In the genomic region with DNA sequence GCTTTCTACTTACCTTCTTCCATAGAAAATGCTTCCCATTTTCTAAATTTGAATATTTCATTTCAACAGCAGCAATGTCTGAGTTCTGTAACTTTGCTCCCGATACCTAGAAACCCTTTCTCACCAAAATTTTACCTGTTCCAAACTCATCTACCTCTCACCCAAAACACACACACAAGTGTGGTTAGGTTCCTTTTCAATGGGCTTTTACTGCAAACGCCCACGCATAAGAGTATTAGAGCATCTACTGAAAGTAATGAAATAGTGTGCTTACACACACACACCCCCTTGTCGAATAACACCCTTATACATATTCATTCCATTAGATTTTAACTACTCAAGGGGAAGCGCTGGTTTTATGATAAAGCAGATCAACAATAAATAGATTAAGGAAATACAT, we compare ENCODE assay signal across 26 cellular contexts.
"Had no signal": no experiment of that assay in that cellular context is flagged by ENCODE, and none has a peak within 500 bp of the region (broad histone marks: within the 10 kb centered on the region; RNA-seq: fewer than 3 reads in every experiment).

No MANE protein-coding gene starts in this region.

- H3K36me3 ChIP-seq: stomach, suprapubic skin, thoracic aorta, thyroid gland, tibial artery, tibial nerve, transverse colon, upper lobe of right lung, uterus, vagina had no signal

- H3K27me3 ChIP-seq: stomach, suprapubic skin, testis, thyroid gland, tibial artery, tibial nerve, transverse colon, upper lobe of right lung, uterus, vagina had no signal

- DNase-seq: stimulated activated CD4-positive, alpha-beta T cell treated with anti-CD3 and anti-CD28 coated beads, Interleukin-2, amount 100 ng/mL, for 48 hours; stimulated activated CD4-positive, alpha-beta T cell treated with anti-CD3 and anti-CD28 coated beads, Interleukin-4, amount 100 ng/mL, for 1 hour; stimulated activated CD4-positive, alpha-beta T cell treated with anti-CD3 and anti-CD28 coated beads, Interleukin-4, amount 100 ng/mL, for 24 hours; stimulated activated CD4-positive, alpha-beta T cell treated with anti-CD3 and anti-CD28 coated beads, Interleukin-4, amount 100 ng/mL, for 4 hours; stimulated activated CD8-positive, alpha-beta memory T cell treated with anti-CD3 and anti-CD28 coated beads, Interleukin-4, amount 100 ng/mL, for 48 hours; stimulated activated naive B cell treated with anti-CD40 and anti-IgM and Interleukin-4, amounts not matched to agents 10 μg/mL and 1 μg/mL and 100 μg/mL, for 72 hours; stimulated activated naive CD4-positive, alpha-beta T cell; stimulated activated naive CD4-positive, alpha-beta T cell treated with Interleukin-2 at 50 U/mL for 16 hours; stimulated activated naive CD8-positive, alpha-beta T cell treated with anti-CD3 and anti-CD28 coated beads, Interleukin-15, amount 100 ng/mL, for 72 hours; stimulated activated naive CD8-positive, alpha-beta T cell treated with anti-CD3 and anti-CD28 coated beads, Interleukin-15, Interleukin-2, amounts not matched to agents 100 U/mL and 50 U/mL, for 24 hours; stomach; substantia nigra; testis; thyroid gland; tibial artery; transverse colon; trophoblast cell; upper lobe of right lung; uterus had no signal

- H3K27ac ChIP-seq: stomach, suprapubic skin, testis, thoracic aorta, thyroid gland, tibial artery, tibial nerve, transverse colon, upper lobe of right lung, uterus, vagina had no signal

- H3K9me3 ChIP-seq: stomach, suprapubic skin, testis, thoracic aorta, thyroid gland, tibial artery, tibial nerve, transverse colon, upper lobe of right lung, uterus, vagina had no signal

- ATAC-seq: stimulated activated effector memory CD8-positive, alpha-beta T cell treated with anti-CD3 and anti-CD28 coated beads, Interleukin-12 subunit alpha, Interleukin-12 subunit beta, amount 100 ng/mL, for 72 hours; stimulated activated memory B cell treated with anti-CD40 and anti-IgM and Interleukin-4, amounts not matched to agents 10 μg/mL and 1 μg/mL and 100 μg/mL, for 72 hours; stimulated activated naive B cell treated with anti-CD40 and anti-IgM and Interleukin-4, amounts not matched to agents 10 μg/mL and 1 μg/mL and 100 μg/mL, for 72 hours; stimulated activated naive CD8-positive, alpha-beta T cell treated with anti-CD3 and anti-CD28 coated beads, Interleukin-15, amount 100 ng/mL, for 72 hours; stimulated activated naive CD8-positive, alpha-beta T cell treated with anti-CD3 and anti-CD28 coated beads, Interleukin-15, Interleukin-2, amounts not matched to agents 100 U/mL and 50 U/mL, for 24 hours; upper lobe of right lung had no signal

- H3K4me3 ChIP-seq: stomach, suprapubic skin, testis, thoracic aorta, thyroid gland, tibial artery, tibial nerve, transverse colon, upper lobe of right lung, uterus, vagina had no signal

- H3K4me1 ChIP-seq: suprapubic skin, thyroid gland, tibial nerve, transverse colon, upper lobe of right lung, uterus, vagina had no signal

- FAIRE-seq: urothelium cell line had no signal
